10 cellular contexts compared by ENCODE assay signal in the genomic region with DNA sequence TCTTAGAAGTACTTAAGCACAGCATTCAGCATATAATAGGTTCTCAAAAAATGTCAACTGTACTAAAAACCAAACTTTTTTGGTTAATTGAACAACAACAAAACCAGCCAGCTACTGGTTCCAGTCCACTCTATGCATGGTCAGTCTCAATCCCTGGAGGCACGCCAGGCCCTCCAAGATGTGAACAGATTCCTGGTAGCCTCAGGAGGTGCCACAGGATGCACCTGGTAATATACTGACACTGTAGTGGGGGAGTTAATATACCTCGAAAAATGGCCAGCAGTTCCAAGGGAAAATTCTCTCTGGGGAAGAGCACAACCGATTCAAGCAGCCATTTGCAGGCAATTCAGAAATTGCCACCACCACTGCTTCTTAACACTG. TPM values are rescaled to one million over a fixed set of nuclear protein-coding genes. Genes with fewer than 3 reads are reported as not detected.
A peak's percentile ranks its signal among the peaks of the same experiment; 100 is the strongest.
DNase-seq lines count a peak whose midpoint lies in the region; ATAC-seq, FAIRE-seq and TF ChIP-seq lines count a peak whose summit lies in the region.
"Had no signal": no experiment of that assay in that cellular context is flagged by ENCODE, and none has a peak within 500 bp of the region (broad histone marks: within the 10 kb centered on the region; RNA-seq: fewer than 3 reads in every experiment).

No MANE protein-coding gene starts in this region.

- no peaks in the 10 kb centered on the region for H3K9me3 Mint-ChIP-seq in T-helper 2 cell treated with Interferon-gamma antibody and Interleukin-4, amounts not matched to agents 5 μg/mL and 100 μg/mL, for 36 hours
- no peaks in the 10 kb centered on the region for H3K9me3 Mint-ChIP-seq in stimulated activated effector memory CD8-positive, alpha-beta T cell treated with anti-CD3 and anti-CD28 coated beads, Interleukin-12 subunit alpha, Interleukin-12 subunit beta, amount 100 ng/mL, for 72 hours
- H3K9me3 Mint-ChIP-seq in WTC11: no peaks in the 10 kb centered on the region; the same call in 1 of the 2 replicates

- H4K91ac ChIP-seq in neuronal stem cell (ENCODE audit: low read depth, low read length, poor library complexity): no peak overlapping the region

- H2BK15ac ChIP-seq in neuronal stem cell (ENCODE audit: low read length): no peak overlapping the region

- no peaks in the 10 kb centered on the region for H3K79me1 ChIP-seq in neuronal stem cell (ENCODE audit: low read depth, low read length)

- H2BK5ac ChIP-seq in neuronal stem cell (ENCODE audit: low read length): no peak overlapping the region

- H3K36me3 ChIP-seq in Peyer's patch: peaks cover 0 to 11% (median 3%) of the 10 kb centered on the region in 3 donors
- peaks cover 5 to 7% of the 10 kb centered on the region in 2 experiments for H3K36me3 ChIP-seq in endothelial cell of umbilical vein (ENCODE audit: control insufficient read depth in 2 of 2, extremely low read depth in 1 of 2, insufficient read depth in 2 of 2, low read length in 2 of 2)
- H3K36me3 ChIP-seq in neuronal stem cell (replicated peaks in 1 of 2; ENCODE audit: control insufficient read depth in 2 of 2, insufficient read depth in 2 of 2, low read length in 2 of 2): no peaks in the 10 kb centered on the region

- H2BK12ac ChIP-seq in neuronal stem cell (ENCODE audit: low read length): no peak overlapping the region

- H3K4me3 Mint-ChIP-seq in T-helper 2 cell treated with Interferon-gamma antibody and Interleukin-4, amounts not matched to agents 5 μg/mL and 100 μg/mL, for 36 hours: peak overlapping the region; percentile 61
- peak overlapping the region; percentile 81 for H3K4me3 Mint-ChIP-seq in stimulated activated effector memory CD8-positive, alpha-beta T cell treated with anti-CD3 and anti-CD28 coated beads, Interleukin-12 subunit alpha, Interleukin-12 subunit beta, amount 100 ng/mL, for 72 hours
- H3K4me3 Mint-ChIP-seq in WTC11: no peak overlapping the region

- H3K27me3 ChIP-seq in Peyer's patch (no peaks in the 10 kb centered on the region), endothelial cell of umbilical vein (ENCODE audit: control insufficient read depth in 2 of 2, insufficient read depth in 2 of 2, low read length in 2 of 2) (no peaks in the 10 kb centered on the region), neuronal stem cell (ENCODE audit: control insufficient read depth in 3 of 3, insufficient read depth in 3 of 3, low read depth in 1 of 3, low read length in 3 of 3) (peaks cover 0 to 55% (median 10%) of the 10 kb centered on the region in 3 experiments)

- H3K9ac ChIP-seq in endothelial cell of umbilical vein (replicated peaks; ENCODE audit: extremely low read depth, insufficient read depth, low read length) (peak overlapping the region; percentile 53), neuronal stem cell (ENCODE audit: low read depth, low read length, poor library complexity) (no peak overlapping the region)

- TF ChIP-seq POLR2A in Peyer's patch (IDR thresholded peaks at IDR 0.05): no peak
- peak; percentile 17 for TF ChIP-seq POLR2A in endothelial cell of umbilical vein (IDR thresholded peaks at IDR 0.05; ENCODE audit: low read depth, low read length)

- TF ChIP-seq CTCF in Peyer's patch (IDR thresholded peaks at IDR 0.05) (no peak), endothelial cell of umbilical vein (IDR thresholded peaks at IDR 0.05; ENCODE audit: extremely low read depth in 1 of 2, insufficient read depth in 1 of 2, low read depth in 1 of 2, low read length in 2 of 2) (no peak), WTC11 (IDR thresholded peaks at IDR 0.05) (no peak)

- POLR2A ChIA-PET in endothelial cell of umbilical vein (lab: Charles Lee): interaction anchor here (1.2 kb wide), 1 partner anchor 17 kb away, joined by 3 read pairs; no protein-coding TSS in a partner anchor
- POLR2A ChIA-PET in WTC11 (lab: Charles Lee): no interaction called here

- peak overlapping the region; percentile 71 for H3K27ac Mint-ChIP-seq in T-helper 2 cell treated with Interferon-gamma antibody and Interleukin-4, amounts not matched to agents 5 μg/mL and 100 μg/mL, for 36 hours
- peak overlapping the region; percentile 88 for H3K27ac Mint-ChIP-seq in stimulated activated effector memory CD8-positive, alpha-beta T cell treated with anti-CD3 and anti-CD28 coated beads, Interleukin-12 subunit alpha, Interleukin-12 subunit beta, amount 100 ng/mL, for 72 hours
- H3K27ac Mint-ChIP-seq in WTC11: no peak overlapping the region

- no peak overlapping the region for H3K23ac ChIP-seq in neuronal stem cell (ENCODE audit: low read depth, low read length, poor library complexity)

- H3K4me1 Mint-ChIP-seq in T-helper 2 cell treated with Interferon-gamma antibody and Interleukin-4, amounts not matched to agents 5 μg/mL and 100 μg/mL, for 36 hours (ENCODE audit: low read depth): peaks cover 62% of the 10 kb centered on the region
- H3K4me1 Mint-ChIP-seq in stimulated activated effector memory CD8-positive, alpha-beta T cell treated with anti-CD3 and anti-CD28 coated beads, Interleukin-12 subunit alpha, Interleukin-12 subunit beta, amount 100 ng/mL, for 72 hours: peaks cover 73% of the 10 kb centered on the region
- peaks cover 26% of the 10 kb centered on the region for H3K4me1 Mint-ChIP-seq in WTC11

- H3K9me3 ChIP-seq in Peyer's patch (no peaks in the 10 kb centered on the region), endothelial cell of umbilical vein (replicated peaks; ENCODE audit: control insufficient read depth, insufficient read depth, low read length) (no peaks in the 10 kb centered on the region), neuronal stem cell (replicated peaks in 1 of 2; ENCODE audit: control insufficient read depth in 2 of 2, insufficient read depth in 1 of 2, low read depth in 1 of 2, low read length in 2 of 2) (no peaks in the 10 kb centered on the region)

- peaks cover 53% of the 10 kb centered on the region for H3K36me3 Mint-ChIP-seq in T-helper 2 cell treated with Interferon-gamma antibody and Interleukin-4, amounts not matched to agents 5 μg/mL and 100 μg/mL, for 36 hours (ENCODE audit: low read depth)
- peaks cover 20% of the 10 kb centered on the region for H3K36me3 Mint-ChIP-seq in stimulated activated effector memory CD8-positive, alpha-beta T cell treated with anti-CD3 and anti-CD28 coated beads, Interleukin-12 subunit alpha, Interleukin-12 subunit beta, amount 100 ng/mL, for 72 hours
- H3K36me3 Mint-ChIP-seq in WTC11: no peaks in the 10 kb centered on the region

- H3K18ac ChIP-seq in neuronal stem cell (ENCODE audit: low read length): no peak overlapping the region

- peaks cover 76% of the 10 kb centered on the region for H3K79me2 ChIP-seq in endothelial cell of umbilical vein (ENCODE audit: control insufficient read depth, insufficient read depth, low read length)

- dilution Hi-C loops in endothelial cell of umbilical vein (cut with MboI; ENCODE audit: extremely low pct_ligation_motif_present, low sequenced_read_pairs): no loop called here

- no CpG with 5 or more reads among the region's 3 CpGs for WGBS in neuronal stem cell (ENCODE audit: extremely low coverage in 2 of 2, insufficient read length in 2 of 2, insufficient replicate concordance in 1 of 2), 2 donors

- DNase-seq in T-helper 2 cell treated with Interferon-gamma antibody and Interleukin-4, amounts not matched to agents 5 μg/mL and 100 μg/mL, for 36 hours (ENCODE audit: low spot score): no peak
- DNase-seq in T-helper 2 cell: no peak
- no peak for DNase-seq in Peyer's patch
- peak; percentile 87 for DNase-seq in endothelial cell of umbilical vein (ENCODE audit: low read depth, low spot score)
- DNase-seq in stimulated activated effector memory CD8-positive, alpha-beta T cell treated with anti-CD3 and anti-CD28 coated beads, Interleukin-12 subunit alpha, Interleukin-12 subunit beta, amount 100 ng/mL, for 72 hours (ENCODE audit: low spot score in 2 of 2): no peak
- DNase-seq in WTC11 (ENCODE audit: low spot score): no peak
- no peak for DNase-seq in neuronal stem cell (ENCODE audit: low spot score)
- no peak for DNase-seq in SKM-1 treated with dmso at 0.1 percent for 144 hours (lab: John Stamatoyannopoulos, UW; ENCODE audit: unreplicated experiment)
- DNase-seq: NCI-H1105 treated with DMSO at 0.1 percent for 48 hours had no signal

- FAIRE-seq in endothelial cell of umbilical vein (lab: Jason Lieb, UNC): peak; percentile 53

- H3K4me2 ChIP-seq in endothelial cell of umbilical vein (ENCODE audit: insufficient read depth, low read length): peak overlapping the region; percentile 86
- no peak overlapping the region for H3K4me2 ChIP-seq in neuronal stem cell (ENCODE audit: insufficient read depth, low read length, poor library complexity, severe bottlenecking)

- H3K4me3 ChIP-seq in Peyer's patch (peak overlapping the region in 2 of 4 donors; percentile 94 to 95), endothelial cell of umbilical vein (replicated peaks in 1 of 3; ENCODE audit: insufficient read depth in 1 of 3, low read depth in 1 of 3, low read length in 3 of 3) (no peak overlapping the region), neuronal stem cell (ENCODE audit: low read length in 2 of 2) (no peak overlapping the region)

- H2BK120ac ChIP-seq in neuronal stem cell (ENCODE audit: low read depth, low read length): no peak overlapping the region

- intact Hi-C loops in endothelial cell of umbilical vein (cut with micrococcal nuclease): loop anchor here (1.0 to 10.0 kb wide), 5 partner anchors 31 to 187 kb away; no protein-coding TSS in a partner anchor

- no peak for ATAC-seq in stimulated activated effector memory CD8-positive, alpha-beta T cell treated with anti-CD3 and anti-CD28 coated beads, Interleukin-12 subunit alpha, Interleukin-12 subunit beta, amount 100 ng/mL, for 72 hours
- no peak for ATAC-seq in WTC11
- ATAC-seq: activated CD4-positive, CD25-positive, alpha-beta regulatory T cell treated with anti-CD3 and anti-CD28 coated beads, Interleukin-2, amount 50 U/mL, for 24 hours had no signal

- H3K4me1 ChIP-seq in Peyer's patch: peaks cover 0 to 32% (median 5%) of the 10 kb centered on the region in 4 donors
- peaks cover 50% of the 10 kb centered on the region for H3K4me1 ChIP-seq in endothelial cell of umbilical vein (ENCODE audit: control insufficient read depth, extremely low read depth, insufficient read depth, low read length)
- H3K4me1 ChIP-seq in neuronal stem cell (ENCODE audit: control insufficient read depth in 2 of 2, insufficient read depth in 1 of 2, low read depth in 1 of 2, low read length in 2 of 2): no peaks in the 10 kb centered on the region

- no peaks in the 10 kb centered on the region for H4K20me1 ChIP-seq in endothelial cell of umbilical vein (replicated peaks; ENCODE audit: control insufficient read depth, extremely low read depth, insufficient read depth, low read length)

- no peaks in the 10 kb centered on the region for H3K9me1 ChIP-seq in endothelial cell of umbilical vein (replicated peaks; ENCODE audit: control insufficient read depth, extremely low read depth, insufficient read depth, low read length)

- H2AFZ ChIP-seq in endothelial cell of umbilical vein (ENCODE audit: low read depth, low read length): no peak overlapping the region
- H2AFZ ChIP-seq in neuronal stem cell (ENCODE audit: low read length): no peak overlapping the region

- no peak overlapping the region for H2AK5ac ChIP-seq in neuronal stem cell (ENCODE audit: low read depth, low read length)

- H3K14ac ChIP-seq in neuronal stem cell (ENCODE audit: low read length): no peak overlapping the region

- no peaks in the 10 kb centered on the region for H3K27me3 Mint-ChIP-seq in T-helper 2 cell treated with Interferon-gamma antibody and Interleukin-4, amounts not matched to agents 5 μg/mL and 100 μg/mL, for 36 hours (ENCODE audit: low read depth)
- H3K27me3 Mint-ChIP-seq in WTC11 (ENCODE audit: low read depth): peaks cover 40% of the 10 kb centered on the region

- H3K4ac ChIP-seq in neuronal stem cell (ENCODE audit: low read length): no peak overlapping the region

- no peak overlapping the region for H4K8ac ChIP-seq in neuronal stem cell (ENCODE audit: low read depth, low read length)

- H3K27ac ChIP-seq in Peyer's patch (peak overlapping the region; percentile 65 to 96 (median 86)), endothelial cell of umbilical vein (ENCODE audit: insufficient read depth, low read depth, low read length) (peak overlapping the region; percentile 68), neuronal stem cell (replicated peaks; ENCODE audit: low read length) (no peak overlapping the region)

- no TSS peak for BruUV-seq in endothelial cell of umbilical vein (replicated peaks; lab: Mats Ljungman, UMichigan)

- CTCF ChIA-PET in endothelial cell of umbilical vein (lab: Charles Lee): interaction anchor here (1.0 to 2.4 kb wide), 6 partner anchors 15 to 78 kb away, joined by 3 to 10 read pairs (median 4); no protein-coding TSS in a partner anchor
- CTCF ChIA-PET in WTC11 (lab: Charles Lee): interaction anchor here (2.6 kb wide), 1 partner anchor 78 kb away, joined by 9 read pairs; no protein-coding TSS in a partner anchor

RNA-seq across cellular contexts. Expression of a gene that starts 3.6 kb away (rescaled TPM):
- 100 to 1,000 TPM in 3 of 4 donors, 10 to 100 TPM in 1; 52.8 to 243 (median 175) TPM for total RNA-seq in Peyer's patch
- 42.2 and 47.6 TPM in 2 replicates for total RNA-seq in endothelial cell of umbilical vein
- 8.2 and 9.2 TPM in 2 replicates for polyA plus RNA-seq in endothelial cell of umbilical vein
- polyA plus RNA-seq in endothelial cell of umbilical vein (2011; cell fraction: cytosol; rRNA removed): 10.0 and 11.5 TPM in 2 replicates
- polyA plus RNA-seq in endothelial cell of umbilical vein (2011; cell fraction: nucleus; rRNA removed): 22.1 and 37.9 TPM in 2 replicates
- 31.6 and 54.3 TPM in 2 replicates for polyA plus RNA-seq in endothelial cell of umbilical vein (2012)
- 24.5 and 26.6 TPM in 2 replicates for polyA minus RNA-seq in endothelial cell of umbilical vein
- not detected for polyA minus RNA-seq in endothelial cell of umbilical vein (2011; cell fraction: cytosol; rRNA and poly(A)+ RNA removed)
- 28.3 and 39.7 TPM in 2 replicates for polyA minus RNA-seq in endothelial cell of umbilical vein (2011; cell fraction: nucleus; rRNA and poly(A)+ RNA removed)
- total RNA-seq in WTC11 (2021): 6.2 to 7.7 TPM (median 6.7 TPM) in 3 replicates
- 3.4 TPM for polyA plus RNA-seq in neuronal stem cell (2013, experiment 1 of 2)
- 3.4 TPM for polyA plus RNA-seq in neuronal stem cell (2013, experiment 2 of 2)
